ENCODE assay signal across 17 cellular contexts in genomic region chr3:59535791-59536221, GRCh38.
DNase-seq lines count a peak whose midpoint lies in the region; ATAC-seq and TF ChIP-seq lines count a peak whose summit lies in the region.
"Had no signal": no experiment of that assay in that cellular context is flagged by ENCODE, and none has a peak within 500 bp of the region (broad histone marks: within the 10 kb centered on the region; RNA-seq: fewer than 3 reads in every experiment).

No MANE protein-coding gene starts in this region.

- H3K4me3 ChIP-seq in AG10803 (ENCODE audit: low read length) (no peak overlapping the region), IMR-90 (ENCODE audit: insufficient read depth, low read depth, low read length) (no peak overlapping the region)
- H3K4me3 ChIP-seq: colonic mucosa, psoas muscle had no signal

- dilution Hi-C loops in IMR-90 (cut with HindIII; ENCODE audit: low sequenced_read_pairs, unreplicated experiment) = no loop called here

- H3K4me1 ChIP-seq in IMR-90 (ENCODE audit: control insufficient read depth, insufficient read depth, low read length) = peaks cover 10% of the 10 kb centered on the region
- H3K4me1 ChIP-seq: colonic mucosa, psoas muscle had no signal

- peak overlapping the region; percentile 50; the same call in 1 of the 2 replicates for H3K23ac ChIP-seq in IMR-90 (ENCODE audit: low read depth, low read length)

- peak overlapping the region; percentile 44; the same call in 1 of the 2 replicates for H3K4ac ChIP-seq in IMR-90 (ENCODE audit: low read depth, low read length)

- POLR2A ChIA-PET in IMR-90 (lab: Charles Lee; ENCODE audit: unreplicated experiment) = no interaction called here

- peak overlapping the region; percentile 4; the same call in 1 of the 2 replicates for H3K27ac ChIP-seq in IMR-90 (ENCODE audit: insufficient read depth, low read length)
- H3K27ac ChIP-seq: C4-2B, colonic mucosa, psoas muscle had no signal

- TF ChIP-seq CTCF in AG10803 (conservative IDR thresholded peaks at IDR 0.05; ENCODE audit: low read length) (no peak), IMR-90 (conservative IDR thresholded peaks at IDR 0.05; ENCODE audit: low read depth, low read length) (no peak), chondrocyte (IDR thresholded peaks at IDR 0.05) (no peak), GM20000 (IDR thresholded peaks at IDR 0.05; ENCODE audit: extremely low read depth, missing control alignments) (no peak)

- peak overlapping the region; percentile 37; the same call in 1 of the 2 replicates for H3K18ac ChIP-seq in IMR-90 (ENCODE audit: low read depth, low read length)

- no peak for TF ChIP-seq POLR2A in IMR-90 (IDR thresholded peaks at IDR 0.05; ENCODE audit: low read depth, low read length)

- DNase-seq in AG10803 (ENCODE audit: low read depth) (peak; percentile 54), IMR-90 (peak; percentile 63), chondrocyte (ENCODE audit: low spot score) (no peak), kidney glomerular epithelial cell (lab: John Stamatoyannopoulos, UW) (peak; percentile 63), GM20000 (ENCODE audit: low spot score) (no peak), islet precursor cell (no peak)
- DNase-seq: activated CD4-positive, alpha-beta T cell treated with anti-CD3 and anti-CD28 coated beads, Interleukin-2, amount 50 U/mL, for 4 hours; activated T-cell treated with anti-CD3 and anti-CD28 coated beads, Interleukin-2, amount 50 U/mL, for 4 hours; colonic mucosa; DMS79; naive B cell; NCI-H1930; NCI-H526; psoas muscle had no signal

- no peaks in the 10 kb centered on the region for H3K9me3 Mint-ChIP-seq in chondrocyte (ENCODE audit: low read depth)
- H3K9me3 Mint-ChIP-seq: activated T-cell treated with anti-CD3 and anti-CD28 coated beads, Interleukin-2, amount 50 U/mL, for 4 hours; naive B cell had no signal

- peak overlapping the region; percentile 35; the same call in 2 of the 3 replicates for H2BK15ac ChIP-seq in IMR-90 (ENCODE audit: low read depth, low read length)

- no peaks in the 10 kb centered on the region for H3K79me1 ChIP-seq in IMR-90 (ENCODE audit: low read depth in 1 of 2, low read length in 2 of 2)

- H4K8ac ChIP-seq in IMR-90 (ENCODE audit: low read depth in 2 of 2, low read length in 2 of 2) = peak overlapping the region in 1 of 2 experiments; percentile 32; a peak in 1 of 4 replicates

- TF ChIP-seq RAD21 in IMR-90 (IDR thresholded peaks at IDR 0.05; ENCODE audit: low read length) = no peak

- H3K4me1 Mint-ChIP-seq in chondrocyte (ENCODE audit: low read depth) = peaks cover 43% of the 10 kb centered on the region
- H3K4me1 Mint-ChIP-seq: naive B cell had no signal

- WGBS in IMR-90 (ENCODE audit: extremely low coverage in 2 of 2, insufficient read length in 1 of 2), 2 experiments = no CpG with 5 or more reads among the region's 1 CpG

- H3K36me3 ChIP-seq in IMR-90 (ENCODE audit: control insufficient read depth, insufficient read depth, low read length) = no peaks in the 10 kb centered on the region
- H3K36me3 ChIP-seq: colonic mucosa had no signal

- H3K56ac ChIP-seq in IMR-90 (ENCODE audit: extremely low read depth, insufficient read depth, low read length) = no peak overlapping the region

- H2AK9ac ChIP-seq in IMR-90 (replicated peaks; ENCODE audit: low read depth, low read length, poor library complexity) = no peak overlapping the region

- peak overlapping the region; percentile 83 for H2BK5ac ChIP-seq in IMR-90 (ENCODE audit: low read depth, low read length, poor library complexity, severe bottlenecking)

- CTCF ChIA-PET in IMR-90 (lab: Yijun Ruan, JAX) = interaction anchor here (1.4 kb wide), 1 partner anchor 322 kb away, joined by 3 read pairs; no protein-coding TSS in a partner anchor

- H3K36me3 Mint-ChIP-seq in chondrocyte (ENCODE audit: low read depth) = no peaks in the 10 kb centered on the region
- H3K36me3 Mint-ChIP-seq: naive B cell had no signal

- no peaks in the 10 kb centered on the region for H3K27me3 Mint-ChIP-seq in chondrocyte (ENCODE audit: low read depth)

- H3K9ac ChIP-seq in IMR-90 (ENCODE audit: low read depth, low read length) = no peak overlapping the region

- H4K5ac ChIP-seq in IMR-90 (ENCODE audit: low read depth, low read length) = no peak overlapping the region

- H4K20me1 ChIP-seq in IMR-90 (ENCODE audit: insufficient read depth, low read length) = no peaks in the 10 kb centered on the region

- no TSS peak for BruUV-seq in IMR-90 (replicated peaks; lab: Mats Ljungman, UMichigan)

- intact Hi-C loops in IMR-90 (cut with micrococcal nuclease) = no loop called here

- no peaks in the 10 kb centered on the region for H3K27me3 ChIP-seq in IMR-90 (ENCODE audit: control insufficient read depth, insufficient read depth, low read length)
- H3K27me3 ChIP-seq: colonic mucosa had no signal

- peak overlapping the region; percentile 29 for H3K27ac Mint-ChIP-seq in chondrocyte (ENCODE audit: unreplicated experiment)
- H3K27ac Mint-ChIP-seq: naive B cell had no signal

- no peaks in the 10 kb centered on the region for H3K9me3 ChIP-seq in IMR-90 (ENCODE audit: control insufficient read depth, insufficient read depth, low read length)
- H3K9me3 ChIP-seq: colonic mucosa, psoas muscle had no signal

- peak overlapping the region; percentile 70; the same call in 1 of the 2 replicates for H2BK20ac ChIP-seq in IMR-90 (ENCODE audit: low read depth, low read length)

- peak; percentile 66 for ATAC-seq in IMR-90 (ENCODE audit: low read depth)
- ATAC-seq in GM21390 (IDR thresholded peaks at IDR 0.05; ENCODE audit: unreplicated experiment) = no peak
- no peak for ATAC-seq in HG03432 (IDR thresholded peaks at IDR 0.05; ENCODE audit: unreplicated experiment)
- ATAC-seq: activated T-cell treated with anti-CD3 and anti-CD28 coated beads, Interleukin-2, amount 50 U/mL, for 4 hours; psoas muscle had no signal

- no peak overlapping the region for H2AK5ac ChIP-seq in IMR-90 (ENCODE audit: low read depth, low read length)

- in situ Hi-C loops in IMR-90 (cut with MboI; ENCODE audit: low sequenced_read_pairs) = no loop called here

- H2BK120ac ChIP-seq in IMR-90 (ENCODE audit: low read depth, low read length) = peak overlapping the region; percentile 80

- H3K9me1 ChIP-seq in IMR-90 (ENCODE audit: insufficient read depth, low read length) = peaks cover 3% of the 10 kb centered on the region; the same call in 1 of the 2 replicates

- H3K4me2 ChIP-seq in IMR-90 (ENCODE audit: low read depth, low read length) = no peak overlapping the region

- H3K4me3 Mint-ChIP-seq in chondrocyte (ENCODE audit: unreplicated experiment) = no peak overlapping the region
- H3K4me3 Mint-ChIP-seq: activated T-cell treated with anti-CD3 and anti-CD28 coated beads, Interleukin-2, amount 50 U/mL, for 4 hours; naive B cell had no signal

- H3K14ac ChIP-seq in IMR-90 (replicated peaks; ENCODE audit: low read depth, low read length) = no peak overlapping the region

- H4K91ac ChIP-seq in IMR-90 (ENCODE audit: insufficient read depth, low read depth, low read length) = peak overlapping the region; percentile 35; the same call in 1 of the 2 replicates

- H2AFZ ChIP-seq in IMR-90 (replicated peaks; ENCODE audit: low read length, poor library complexity) = no peak overlapping the region

TF ChIP-seq in IMR-90, 13 proteins besides CTCF, POLR2A, EP300 and RAD21:
- TF ChIP-seq CEBPB (IDR thresholded peaks at IDR 0.05; ENCODE audit: low read depth, low read length) (peak; percentile 40; the same call in 1 of the 2 replicates), USF2 (IDR thresholded peaks at IDR 0.05; ENCODE audit: low read depth, low read length) (no peak)
TF ChIP-seq in IMR-90: peak in this region for 1.

Comparison
In these comparisons a context has a peak if more than half of its experiments do, and no peak if none do; other contexts are left out.
1. DNase-seq: peak in AG10803 (single experiment), IMR-90 (single experiment) and kidney glomerular epithelial cell (single experiment); none in chondrocyte (single experiment), GM20000 (single experiment) and islet precursor cell (single experiment).